In the genomic region with DNA sequence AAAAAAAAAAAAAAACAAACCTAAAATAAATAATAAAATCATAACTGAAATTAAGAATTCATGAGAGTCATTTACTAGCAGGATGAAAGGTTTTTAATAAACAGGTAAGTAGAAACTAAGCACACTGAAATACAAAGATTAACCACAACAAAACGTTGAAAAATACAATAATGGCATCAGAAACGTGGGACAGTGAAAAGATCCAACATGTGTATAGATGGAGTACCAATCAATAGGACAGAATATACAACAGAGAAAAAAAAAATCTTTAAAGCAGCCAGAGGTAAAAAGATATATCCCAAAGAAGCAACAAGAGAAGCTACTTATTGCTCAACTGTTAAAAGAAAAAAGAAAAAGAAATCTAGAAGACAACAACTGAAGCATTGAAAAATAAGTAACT, we compare ENCODE assay signal across 23 cellular contexts.
"Had no signal": no experiment of that assay in that cellular context is flagged by ENCODE, and none has a peak within 500 bp of the region (broad histone marks: within the 10 kb centered on the region; RNA-seq: fewer than 3 reads in every experiment).

No MANE protein-coding gene starts in this region.

- H3K4me3 Mint-ChIP-seq: activated B cell treated with CpG ODN at 0.5 μM for 24 hours; activated CD4-positive, alpha-beta memory T cell treated with anti-CD3 and anti-CD28 coated beads for 36 hours; activated CD4-positive, alpha-beta T cell treated with anti-CD3 and anti-CD28 coated beads, Interleukin-2, amount 10 ng/mL, durations not matched to agents 24 days and 14 days; brain; T-helper 1 cell treated with Interleukin-12 subunit alpha and Interleukin-12 subunit beta and Interleukin-4 antibody, amounts not matched to agents 30 μg/mL and 1 μg/mL, for 36 hours had no signal

- ATAC-seq: PC-3 had no signal

- DNase-seq: activated B cell treated with CpG ODN at 0.5 μM for 24 hours; activated CD4-positive, alpha-beta memory T cell treated with anti-CD3 and anti-CD28 coated beads for 36 hours; activated CD4-positive, alpha-beta T cell treated with anti-CD3 and anti-CD28 coated beads for 1 hour; activated CD4-positive, alpha-beta T cell treated with anti-CD3 and anti-CD28 coated beads, Interleukin-2, amount 10 ng/mL, durations not matched to agents 24 days and 14 days; activated CD8-positive, alpha-beta memory T cell treated with anti-CD3 and anti-CD28 coated beads for 24 hours; activated gamma-delta T cell treated with Interleukin-2 at 50 U/mL for 16 hours; activated naive CD4-positive, alpha-beta T cell treated with anti-CD3 and anti-CD28 coated beads, Interleukin-2, amount 50 U/mL, for 16 hours; activated T-cell treated with anti-CD3 and anti-CD28 coated beads, Interleukin-2, amount 50 U/mL, for 48 hours; amygdala; cerebellar nuclear complex; Karpas-422; MM.1S; NCI-H1105; NCI-H1436; NCI-H1694 treated with DMSO at 0.1 percent for 48 hours; NCI-H2081; NCI-H510A treated with DMSO at 0.1 percent for 48 hours; PC-3; SHP77 treated with DMSO at 0.1 percent for 48 hours; T-helper 9 cell had no signal

- H3K9me3 Mint-ChIP-seq: activated B cell treated with CpG ODN at 0.5 μM for 24 hours; activated CD4-positive, alpha-beta memory T cell treated with anti-CD3 and anti-CD28 coated beads for 36 hours had no signal

- H3K27me3 Mint-ChIP-seq: activated B cell treated with CpG ODN at 0.5 μM for 24 hours; activated CD4-positive, alpha-beta memory T cell treated with anti-CD3 and anti-CD28 coated beads for 36 hours; activated CD4-positive, alpha-beta T cell treated with anti-CD3 and anti-CD28 coated beads, Interleukin-2, amount 10 ng/mL, durations not matched to agents 24 days and 14 days; brain had no signal

- H3K27ac Mint-ChIP-seq: activated B cell treated with CpG ODN at 0.5 μM for 24 hours; activated CD4-positive, alpha-beta memory T cell treated with anti-CD3 and anti-CD28 coated beads for 36 hours; activated CD4-positive, alpha-beta T cell treated with anti-CD3 and anti-CD28 coated beads, Interleukin-2, amount 10 ng/mL, durations not matched to agents 24 days and 14 days; activated T-helper 2 cell treated with anti-CD3 and anti-CD28 coated beads, Interferon-gamma antibody, Interleukin-2, Interleukin-4, amounts not matched to agents 10 μg/mL and 5 μg/mL and 100 μg/mL, durations not matched to agents 14 hours and 24 hours and 36 hours; brain; T-helper 1 cell treated with Interleukin-12 subunit alpha and Interleukin-12 subunit beta and Interleukin-4 antibody, amounts not matched to agents 30 μg/mL and 1 μg/mL, for 36 hours had no signal
